ENCODE assay signal across 8 cellular contexts in genomic region chr4:128060620-128061565, GRCh38. TPM values are rescaled to one million over a fixed set of nuclear protein-coding genes. Genes with fewer than 3 reads are reported as not detected.
A peak's percentile ranks its signal among the peaks of the same experiment; 100 is the strongest.
DNase-seq lines count a peak whose midpoint lies in the region; ATAC-seq, FAIRE-seq and TF ChIP-seq lines count a peak whose summit lies in the region.

Gene LARP1B, plus strand, starts transcription at chr4:128061312. Its CDS starts 13,640 bp downstream, at chr4:128074952.

- peaks cover 18% of the 10 kb centered on the region for H4K20me1 ChIP-seq in OCI-LY3 (ENCODE audit: insufficient read depth, low read length)
- H4K20me1 ChIP-seq in endothelial cell of umbilical vein (replicated peaks; ENCODE audit: control insufficient read depth, extremely low read depth, insufficient read depth, low read length), result peaks cover 3% of the 10 kb centered on the region

- peak; percentile 97 for DNase-seq in DMS 273 (lab: John Stamatoyannopoulos, UW; ENCODE audit: unreplicated experiment)
- peak; percentile 95 for DNase-seq in activated CD8-positive, alpha-beta memory T cell treated with anti-CD3 and anti-CD28 coated beads, Interleukin-2, amount 50 U/mL, for 48 hours
- peak; percentile 97 for DNase-seq in endothelial cell of umbilical vein (ENCODE audit: low read depth, low spot score)
- peak; percentile 90 to 91 for DNase-seq in stimulated activated CD8-positive, alpha-beta memory T cell treated with anti-CD3 and anti-CD28 coated beads, Interleukin-2, amount 100 ng/mL, for 48 hours (ENCODE audit: low read depth in 2 of 2)

- no peaks in the 10 kb centered on the region for H3K27me3 ChIP-seq in HUES64 (ENCODE audit: insufficient read depth, low read length)
- no peaks in the 10 kb centered on the region for H3K27me3 ChIP-seq in OCI-LY3 (ENCODE audit: low read depth, low read length)
- no peaks in the 10 kb centered on the region for H3K27me3 ChIP-seq in endothelial cell of umbilical vein (ENCODE audit: control insufficient read depth in 2 of 2, insufficient read depth in 2 of 2, low read length in 2 of 2)
- H3K27me3 ChIP-seq in mononuclear cell (ENCODE audit: insufficient read depth, low read length), result no peaks in the 10 kb centered on the region

- under 1% methylated on average over 118 of the region's 118 CpGs for WGBS in HUES64

- ATAC-seq in GM21515 (IDR thresholded peaks at IDR 0.05; ENCODE audit: unreplicated experiment), result peak; percentile 91

- H3K4me2 ChIP-seq in OCI-LY3 (ENCODE audit: low read length) (peak within 1 kb of the TSS; percentile 83), endothelial cell of umbilical vein (ENCODE audit: insufficient read depth, low read length) (peak within 1 kb of the TSS; percentile 89)

- H3K4me1 ChIP-seq in HUES64 (ENCODE audit: insufficient read depth, low read length), result peaks cover 12% of the 10 kb centered on the region; the same call in 1 of the 2 replicates
- H3K4me1 ChIP-seq in OCI-LY3 (ENCODE audit: low read length), result peaks cover 8% of the 10 kb centered on the region; the same call in 1 of the 2 replicates
- H3K4me1 ChIP-seq in endothelial cell of umbilical vein (ENCODE audit: control insufficient read depth, extremely low read depth, insufficient read depth, low read length), result peaks cover 10% of the 10 kb centered on the region
- peaks cover 19% of the 10 kb centered on the region for H3K4me1 ChIP-seq in mononuclear cell (ENCODE audit: insufficient read depth, low read length)

- H3K9me3 ChIP-seq in HUES64 (ENCODE audit: insufficient read depth, low read depth, low read length), result no peaks in the 10 kb centered on the region
- H3K9me3 ChIP-seq in OCI-LY3 (ENCODE audit: insufficient read depth, low read length), result no peaks in the 10 kb centered on the region
- H3K9me3 ChIP-seq in endothelial cell of umbilical vein (replicated peaks; ENCODE audit: control insufficient read depth, insufficient read depth, low read length), result no peaks in the 10 kb centered on the region
- H3K9me3 ChIP-seq in mononuclear cell (ENCODE audit: low read depth, low read length), result no peaks in the 10 kb centered on the region

- TSS peak; percentile 89 for BruUV-seq in endothelial cell of umbilical vein (replicated peaks; lab: Mats Ljungman, UMichigan)

- peaks cover 48% of the 10 kb centered on the region for H3K79me2 ChIP-seq in OCI-LY3 (ENCODE audit: low read length)
- H3K79me2 ChIP-seq in endothelial cell of umbilical vein (ENCODE audit: control insufficient read depth, insufficient read depth, low read length), result peaks cover 42% of the 10 kb centered on the region

- TF ChIP-seq CTCF in OCI-LY3 (IDR thresholded peaks at IDR 0.05; ENCODE audit: low read depth, low read length) (no peak), endothelial cell of umbilical vein (IDR thresholded peaks at IDR 0.05; ENCODE audit: extremely low read depth in 1 of 2, insufficient read depth in 1 of 2, low read depth in 1 of 2, low read length in 2 of 2) (no peak)

- H3K9ac ChIP-seq in HUES64 (ENCODE audit: low read depth, low read length) (peak within 1 kb of the TSS; percentile 96), OCI-LY3 (ENCODE audit: low read length) (peak within 1 kb of the TSS; percentile 83), endothelial cell of umbilical vein (replicated peaks; ENCODE audit: extremely low read depth, insufficient read depth, low read length) (peak within 1 kb of the TSS; percentile 98)

- CTCF ChIA-PET in endothelial cell of umbilical vein (lab: Charles Lee), result interaction anchor here (0.7 to 1.5 kb wide), 7 partner anchors 8 to 159 kb away, joined by 3 to 6 read pairs (median 4); partner anchors contain the start of gene ABHD18

- peak; percentile 94 for TF ChIP-seq POLR2A in endothelial cell of umbilical vein (IDR thresholded peaks at IDR 0.05; ENCODE audit: low read depth, low read length)

- intact Hi-C loops in endothelial cell of umbilical vein (cut with micrococcal nuclease), result loop anchor here (1.0 to 5.0 kb wide), 8 partner anchors 96 to 1031 kb away; partner anchors contain the start of genes ABHD18, HSPA4L, MFSD8 and PGRMC2

- H3K4me3 ChIP-seq in HUES64 (ENCODE audit: low read length) (peak within 1 kb of the TSS; percentile 85), OCI-LY3 (ENCODE audit: low read length) (peak within 1 kb of the TSS; percentile 96), endothelial cell of umbilical vein (replicated peaks in 1 of 3; ENCODE audit: insufficient read depth in 1 of 3, low read depth in 1 of 3, low read length in 3 of 3) (peak within 1 kb of the TSS; percentile 74 to 86 (median 86)), mononuclear cell (ENCODE audit: low read length) (peak within 1 kb of the TSS; percentile 63)

- H3K36me3 ChIP-seq in HUES64 (ENCODE audit: insufficient read depth, low read length) (no peaks in the 10 kb centered on the region), OCI-LY3 (replicated peaks; ENCODE audit: low read depth, low read length) (no peaks in the 10 kb centered on the region), endothelial cell of umbilical vein (ENCODE audit: control insufficient read depth in 2 of 2, extremely low read depth in 1 of 2, insufficient read depth in 2 of 2, low read length in 2 of 2) (no peaks in the 10 kb centered on the region)

- dilution Hi-C loops in endothelial cell of umbilical vein (cut with MboI; ENCODE audit: extremely low pct_ligation_motif_present, low sequenced_read_pairs), result no loop called here

- H2AFZ ChIP-seq in OCI-LY3 (ENCODE audit: low read depth, low read length) (peak within 1 kb of the TSS; percentile 81), endothelial cell of umbilical vein (ENCODE audit: low read depth, low read length) (peak within 1 kb of the TSS; percentile 95)

- POLR2A ChIA-PET in endothelial cell of umbilical vein (lab: Charles Lee), result interaction anchor here (0.6 to 1.4 kb wide), 6 partner anchors 9 to 753 kb away, joined by 3 to 11 read pairs (median 3); partner anchors contain the start of genes ABHD18, MFSD8 and PGRMC2

- peak within 1 kb of the TSS; percentile 99 for H3K27ac ChIP-seq in HUES64 (ENCODE audit: low read depth, low read length)
- peak within 1 kb of the TSS; percentile 82 for H3K27ac ChIP-seq in OCI-LY3 (ENCODE audit: low read length)
- H3K27ac ChIP-seq in endothelial cell of umbilical vein (ENCODE audit: insufficient read depth, low read depth, low read length), result peak within 1 kb of the TSS; percentile 87

- no peaks in the 10 kb centered on the region for H3K9me1 ChIP-seq in endothelial cell of umbilical vein (replicated peaks; ENCODE audit: control insufficient read depth, extremely low read depth, insufficient read depth, low read length)

- peak; percentile 98 for FAIRE-seq in endothelial cell of umbilical vein (lab: Jason Lieb, UNC)

TF ChIP-seq in endothelial cell of umbilical vein, 7 proteins besides CTCF, POLR2A, EP300 and RAD21:
- no peak for TF ChIP-seq MAX (IDR thresholded peaks at IDR 0.05; ENCODE audit: insufficient read depth, insufficient read length)
- TF ChIP-seq POLR2AphosphoS5 (IDR thresholded peaks at IDR 0.05; ENCODE audit: insufficient read depth, low read depth, low read length), result peak; percentile 91

RNA-seq across cellular contexts. Expression of gene LARP1B, which starts in this region (rescaled TPM):
- polyA plus RNA-seq in HUES64 (2013, experiment 1 of 2), result 18.9 TPM
- 19.3 TPM for polyA plus RNA-seq in HUES64 (2013, experiment 2 of 2)
- total RNA-seq in endothelial cell of umbilical vein (27.7 and 28.8 TPM in 2 replicates), mononuclear cell (11.5 TPM)
- 5.3 and 7.3 TPM in 2 replicates for polyA plus RNA-seq in endothelial cell of umbilical vein
- polyA plus RNA-seq in endothelial cell of umbilical vein (2011; cell fraction: cytosol; rRNA removed), result 9.0 and 9.7 TPM in 2 replicates
- polyA plus RNA-seq in endothelial cell of umbilical vein (2011; cell fraction: nucleus; rRNA removed), result 27.5 and 35.6 TPM in 2 replicates
- 14.1 and 15.7 TPM in 2 replicates for polyA plus RNA-seq in endothelial cell of umbilical vein (2012)
- 10.9 and 12.5 TPM in 2 replicates for polyA minus RNA-seq in endothelial cell of umbilical vein
- polyA minus RNA-seq in endothelial cell of umbilical vein (2011; cell fraction: cytosol; rRNA and poly(A)+ RNA removed), result 5.5 TPM
- polyA minus RNA-seq in endothelial cell of umbilical vein (2011; cell fraction: nucleus; rRNA and poly(A)+ RNA removed), result 38.2 and 46.9 TPM in 2 replicates

Comparison
In these comparisons a context has a peak if more than half of its experiments do, and no peak if none do; other contexts are left out.
1. Peak in every context shown above with its lines: DNase-seq, ATAC-seq, H3K4me3 ChIP-seq and H3K27ac ChIP-seq.